In the genomic region with DNA sequence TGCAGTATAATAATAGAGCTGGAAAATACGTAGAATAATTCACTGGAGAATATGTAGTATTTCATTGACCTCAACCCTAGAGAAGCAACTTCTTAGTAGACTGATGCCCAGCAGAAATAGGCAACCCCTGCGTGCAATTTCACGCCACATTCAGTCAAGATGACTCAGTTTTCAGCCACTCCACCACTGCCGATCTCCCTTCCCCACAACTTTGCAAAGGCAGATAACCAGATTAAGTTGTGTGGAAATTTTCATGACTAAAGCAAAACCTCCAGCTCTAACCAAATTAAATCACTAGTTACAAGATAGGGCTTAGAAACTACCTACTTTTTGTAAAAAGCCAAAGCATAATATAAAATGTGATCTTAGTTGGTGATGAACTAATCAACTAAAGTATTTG, we compare ENCODE assay signal across 8 cellular contexts.
DNase-seq lines count a peak whose midpoint lies in the region; ATAC-seq and TF ChIP-seq lines count a peak whose summit lies in the region.

No MANE protein-coding gene starts in this region.

- WGBS in body of pancreas, 2 donors, result 78 to 93% methylated on average over 4 of the region's 4 CpGs

- H3K9ac ChIP-seq in skeletal muscle satellite cell (ENCODE audit: low read depth, low read length), result peak overlapping the region; percentile 77

- H3K9me3 ChIP-seq in skeletal muscle satellite cell (replicated peaks; ENCODE audit: low read length) (no peaks in the 10 kb centered on the region), body of pancreas (no peaks in the 10 kb centered on the region)

- peak overlapping the region; percentile 88 for H3K27ac Mint-ChIP-seq in activated naive CD8-positive, alpha-beta T cell treated with anti-CD3 and anti-CD28 coated beads, Interleukin-2, amount 10 ng/mL, durations not matched to agents 7 days and 5 days

- peaks cover 46% of the 10 kb centered on the region for H3K4me1 ChIP-seq in skeletal muscle satellite cell (ENCODE audit: control insufficient read depth, insufficient read depth, low read length)
- H3K4me1 ChIP-seq in body of pancreas, result peaks cover 22% of the 10 kb centered on the region

- TF ChIP-seq POLR2A in body of pancreas (IDR thresholded peaks at IDR 0.05), result no peak

- H3K9me3 Mint-ChIP-seq in activated naive CD8-positive, alpha-beta T cell treated with anti-CD3 and anti-CD28 coated beads, Interleukin-2, amount 10 ng/mL, durations not matched to agents 7 days and 5 days, result no peaks in the 10 kb centered on the region

- peak overlapping the region; percentile 7 for H3K4me2 ChIP-seq in skeletal muscle satellite cell (ENCODE audit: low read length)

- H3K36me3 Mint-ChIP-seq in activated naive CD8-positive, alpha-beta T cell treated with anti-CD3 and anti-CD28 coated beads, Interleukin-2, amount 10 ng/mL, durations not matched to agents 7 days and 5 days, result peaks cover 11% of the 10 kb centered on the region

- ATAC-seq in activated naive CD8-positive, alpha-beta T cell treated with anti-CD3 and anti-CD28 coated beads, Interleukin-2, amount 10 ng/mL, durations not matched to agents 7 days and 5 days (ENCODE audit: low read depth), result peak; percentile 32
- no peak for ATAC-seq in body of pancreas

- TF ChIP-seq CTCF in GM20000 (IDR thresholded peaks at IDR 0.05; ENCODE audit: extremely low read depth, missing control alignments), result no peak
- TF ChIP-seq CTCF in body of pancreas (IDR thresholded peaks at IDR 0.05), result no peak

- H3K27ac ChIP-seq in body of pancreas, result peak overlapping the region in 1 of 4 donors; percentile 73

- H3K4me3 ChIP-seq in skeletal muscle satellite cell (ENCODE audit: low read length), result no peak overlapping the region
- no peak overlapping the region for H3K4me3 ChIP-seq in body of pancreas

- H3K36me3 ChIP-seq in skeletal muscle satellite cell (ENCODE audit: insufficient read depth, low read length) (peaks cover 7% of the 10 kb centered on the region), body of pancreas (replicated peaks in 1 of 2; ENCODE audit: insufficient read depth in 1 of 2, low read depth in 2 of 2) (no peaks in the 10 kb centered on the region)

- H3K27me3 Mint-ChIP-seq in activated naive CD8-positive, alpha-beta T cell treated with anti-CD3 and anti-CD28 coated beads, Interleukin-2, amount 10 ng/mL, durations not matched to agents 7 days and 5 days, result no peaks in the 10 kb centered on the region

- no peaks in the 10 kb centered on the region for H3K27me3 ChIP-seq in skeletal muscle satellite cell (ENCODE audit: control insufficient read depth, insufficient read depth, low read length)
- no peaks in the 10 kb centered on the region for H3K27me3 ChIP-seq in body of pancreas

- peak overlapping the region; percentile 55 for H3K4me3 Mint-ChIP-seq in activated naive CD8-positive, alpha-beta T cell treated with anti-CD3 and anti-CD28 coated beads, Interleukin-2, amount 10 ng/mL, durations not matched to agents 7 days and 5 days

- POLR2A ChIA-PET in activated naive CD8-positive, alpha-beta T cell treated with anti-CD3 and anti-CD28 coated beads, Interleukin-2, amount 10 ng/mL, durations not matched to agents 7 days and 5 days (lab: Charles Lee), result interaction anchor here (0.6 to 11.2 kb wide), 18 partner anchors 8 to 102 kb away, joined by 3 to 169 read pairs (median 6); a partner anchor contains a TSS

- intact Hi-C loops in body of pancreas (cut with DNase I), result no loop called here

- DNase-seq in activated CD4-positive, alpha-beta T cell treated with anti-CD3 and anti-CD28 coated beads for 24 hours (ENCODE audit: low read depth in 2 of 2), result peak; percentile 29 to 36
- DNase-seq in activated CD4-positive, alpha-beta T cell treated with anti-CD3 and anti-CD28 coated beads for 1 hour, result no peak
- DNase-seq in SIG-M5 (lab: John Stamatoyannopoulos, UW) (peak; percentile 17), NCI-H2196 treated with DMSO at 0.1 percent for 48 hours (lab: John Stamatoyannopoulos, UW; ENCODE audit: unreplicated experiment) (no peak), GM20000 (ENCODE audit: low spot score) (no peak), body of pancreas (no peak)
- DNase-seq in activated naive CD8-positive, alpha-beta T cell treated with anti-CD3 and anti-CD28 coated beads, Interleukin-2, amount 10 ng/mL, durations not matched to agents 7 days and 5 days, result peak; percentile 55

- H3K4me1 Mint-ChIP-seq in activated naive CD8-positive, alpha-beta T cell treated with anti-CD3 and anti-CD28 coated beads, Interleukin-2, amount 10 ng/mL, durations not matched to agents 7 days and 5 days, result peaks cover 83% of the 10 kb centered on the region

Comparison
In these comparisons a context has a peak if more than half of its experiments do, and no peak if none do; other contexts are left out.
1. DNase-seq: peak in activated CD4-positive, alpha-beta T cell treated with anti-CD3 and anti-CD28 coated beads for 24 hours (2 of 2), SIG-M5 (single experiment) and activated naive CD8-positive, alpha-beta T cell treated with anti-CD3 and anti-CD28 coated beads, Interleukin-2, amount 10 ng/mL, durations not matched to agents 7 days and 5 days (single experiment); none in activated CD4-positive, alpha-beta T cell treated with anti-CD3 and anti-CD28 coated beads for 1 hour (single experiment), NCI-H2196 treated with DMSO at 0.1 percent for 48 hours (single experiment), GM20000 (single experiment) and body of pancreas (0 of 4).